Comparison of ENCODE assay signal across 1 cellular context in genomic region chr6:18243302-18243893, GRCh38.
TF ChIP-seq lines count a peak whose summit lies in the region.

No MANE protein-coding gene starts in this region.

TF ChIP-seq in IMR-90, 13 proteins besides CTCF, POLR2A, EP300 and RAD21 (continued from another document):
- no peak for TF ChIP-seq MAFK (IDR thresholded peaks at IDR 0.05; ENCODE audit: low read depth, low read length)
